Comparison of ENCODE assay signal across 1 cellular context in the genomic region with DNA sequence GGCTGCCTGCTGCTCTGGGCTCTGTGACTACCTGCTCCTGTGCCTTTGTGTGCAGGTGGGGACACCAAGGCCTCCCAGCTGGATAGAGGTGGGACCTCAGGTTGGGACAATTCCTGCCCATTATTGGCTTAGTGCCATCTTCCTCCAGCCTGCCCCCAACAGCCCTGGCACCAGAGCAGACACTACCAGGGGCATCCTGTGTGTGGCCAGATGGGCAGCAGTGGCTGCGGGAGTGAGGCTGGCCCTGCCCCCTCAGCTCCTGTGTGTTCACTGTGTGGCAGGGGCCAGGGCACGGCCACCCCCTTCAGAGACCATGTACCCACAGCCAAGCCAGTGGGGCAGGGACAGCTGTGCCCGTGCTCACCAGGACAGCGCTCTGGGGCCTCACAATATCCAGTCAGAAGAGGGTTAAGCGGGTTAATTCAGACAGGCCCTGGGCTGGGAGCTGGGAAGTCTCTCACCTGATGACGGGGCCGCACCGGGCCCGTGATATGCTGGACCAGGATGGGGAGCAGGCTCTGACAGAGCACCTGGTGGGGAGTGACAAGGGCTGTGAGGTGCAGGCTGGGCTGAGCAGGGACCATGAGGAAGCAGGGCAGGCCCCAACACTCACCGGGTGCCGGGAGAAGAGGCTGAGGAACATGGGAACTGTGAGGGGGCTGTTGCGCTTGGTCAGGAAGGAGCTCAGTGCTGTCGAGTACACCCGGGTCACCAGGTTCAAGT.
TF ChIP-seq lines count a peak whose summit lies in the region.

No MANE protein-coding gene starts in this region.

TF ChIP-seq in HepG2, 621 proteins besides CTCF, POLR2A, EP300 and RAD21:
- TF ChIP-seq ZNF75D (CRISPR knock-in tag; IDR thresholded peaks at IDR 0.05; ENCODE audit: borderline replicate concordance), result no peak
- TF ChIP-seq ZNF563 (CRISPR knock-in tag; IDR thresholded peaks at IDR 0.05), result no peak
- TF ChIP-seq ZNF639 (CRISPR knock-in tag; conservative IDR thresholded peaks at IDR 0.05), result no peak
- TF ChIP-seq ISX (CRISPR knock-in tag; conservative IDR thresholded peaks at IDR 0.05), result no peak
- no peak for TF ChIP-seq ZSCAN12 (CRISPR knock-in tag; IDR thresholded peaks at IDR 0.05)
- no peak for TF ChIP-seq SNAI1 (CRISPR knock-in tag; IDR thresholded peaks at IDR 0.05; ENCODE audit: borderline replicate concordance)
- TF ChIP-seq, protein P1, sequence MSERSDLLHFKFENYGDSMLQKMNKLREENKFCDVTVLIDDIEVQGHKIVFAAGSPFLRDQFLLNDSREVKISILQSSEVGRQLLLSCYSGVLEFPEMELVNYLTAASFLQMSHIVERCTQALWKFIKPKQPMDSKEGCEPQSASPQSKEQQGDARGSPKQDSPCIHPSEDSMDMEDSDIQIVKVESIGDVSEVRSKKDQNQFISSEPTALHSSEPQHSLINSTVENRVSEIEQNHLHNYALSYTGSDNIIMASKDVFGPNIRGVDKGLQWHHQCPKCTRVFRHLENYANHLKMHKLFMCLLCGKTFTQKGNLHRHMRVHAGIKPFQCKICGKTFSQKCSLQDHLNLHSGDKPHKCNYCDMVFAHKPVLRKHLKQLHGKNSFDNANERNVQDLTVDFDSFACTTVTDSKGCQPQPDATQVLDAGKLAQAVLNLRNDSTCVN (CRISPR knock-in tag; IDR thresholded peaks at IDR 0.05; ENCODE audit: borderline replicate concordance), result no peak
- TF ChIP-seq, protein P2, sequence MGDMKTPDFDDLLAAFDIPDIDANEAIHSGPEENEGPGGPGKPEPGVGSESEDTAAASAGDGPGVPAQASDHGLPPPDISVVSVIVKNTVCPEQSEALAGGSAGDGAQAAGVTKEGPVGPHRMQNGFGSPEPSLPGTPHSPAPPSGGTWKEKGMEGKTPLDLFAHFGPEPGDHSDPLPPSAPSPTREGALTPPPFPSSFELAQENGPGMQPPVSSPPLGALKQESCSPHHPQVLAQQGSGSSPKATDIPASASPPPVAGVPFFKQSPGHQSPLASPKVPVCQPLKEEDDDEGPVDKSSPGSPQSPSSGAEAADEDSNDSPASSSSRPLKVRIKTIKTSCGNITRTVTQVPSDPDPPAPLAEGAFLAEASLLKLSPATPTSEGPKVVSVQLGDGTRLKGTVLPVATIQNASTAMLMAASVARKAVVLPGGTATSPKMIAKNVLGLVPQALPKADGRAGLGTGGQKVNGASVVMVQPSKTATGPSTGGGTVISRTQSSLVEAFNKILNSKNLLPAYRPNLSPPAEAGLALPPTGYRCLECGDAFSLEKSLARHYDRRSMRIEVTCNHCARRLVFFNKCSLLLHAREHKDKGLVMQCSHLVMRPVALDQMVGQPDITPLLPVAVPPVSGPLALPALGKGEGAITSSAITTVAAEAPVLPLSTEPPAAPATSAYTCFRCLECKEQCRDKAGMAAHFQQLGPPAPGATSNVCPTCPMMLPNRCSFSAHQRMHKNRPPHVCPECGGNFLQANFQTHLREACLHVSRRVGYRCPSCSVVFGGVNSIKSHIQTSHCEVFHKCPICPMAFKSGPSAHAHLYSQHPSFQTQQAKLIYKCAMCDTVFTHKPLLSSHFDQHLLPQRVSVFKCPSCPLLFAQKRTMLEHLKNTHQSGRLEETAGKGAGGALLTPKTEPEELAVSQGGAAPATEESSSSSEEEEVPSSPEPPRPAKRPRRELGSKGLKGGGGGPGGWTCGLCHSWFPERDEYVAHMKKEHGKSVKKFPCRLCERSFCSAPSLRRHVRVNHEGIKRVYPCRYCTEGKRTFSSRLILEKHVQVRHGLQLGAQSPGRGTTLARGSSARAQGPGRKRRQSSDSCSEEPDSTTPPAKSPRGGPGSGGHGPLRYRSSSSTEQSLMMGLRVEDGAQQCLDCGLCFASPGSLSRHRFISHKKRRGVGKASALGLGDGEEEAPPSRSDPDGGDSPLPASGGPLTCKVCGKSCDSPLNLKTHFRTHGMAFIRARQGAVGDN (CRISPR knock-in tag; IDR thresholded peaks at IDR 0.05), result no peak
